In genomic region chr5:107665036-107665435, GRCh38 we compare ENCODE assay signal across 17 cellular contexts. TPM values are rescaled to one million over a fixed set of nuclear protein-coding genes. Genes with fewer than 3 reads are reported as not detected.
A peak's percentile ranks its signal among the peaks of the same experiment; 100 is the strongest.
DNase-seq lines count a peak whose midpoint lies in the region; FAIRE-seq and TF ChIP-seq lines count a peak whose summit lies in the region.
"Had no signal": no experiment of that assay in that cellular context is flagged by ENCODE, and none has a peak within 500 bp of the region (broad histone marks: within the 10 kb centered on the region; RNA-seq: fewer than 3 reads in every experiment).

No MANE protein-coding gene starts in this region.

- WGBS in H1 (ENCODE audit: extremely low coverage in 1 of 2, insufficient coverage in 1 of 2, insufficient read length in 1 of 2, insufficient replicate concordance in 2 of 2, low coverage in 1 of 2, low lambda C conversion rate in 2 of 2, missing lambda C conversion rate in 1 of 2), 2 experiments, result 76% methylated on average over 2 of the region's 2 CpGs; no CpG with 5 or more reads in 1 of the 2 experiments
- WGBS in neuronal stem cell (ENCODE audit: extremely low coverage in 2 of 2, insufficient read length in 2 of 2, insufficient replicate concordance in 1 of 2), 2 donors, result no CpG with 5 or more reads among the region's 2 CpGs

- H2AK5ac ChIP-seq in H1 (ENCODE audit: low read depth, low read length), result no peak overlapping the region
- no peak overlapping the region for H2AK5ac ChIP-seq in neuronal stem cell (ENCODE audit: low read depth, low read length)

- intact Hi-C loops in Calu3 (cut with micrococcal nuclease; ENCODE audit: unreplicated experiment), result loop anchor here (2.0 kb wide), 2 partner anchors 92 to 208 kb away; no protein-coding TSS in a partner anchor

- H3K27me3 Mint-ChIP-seq in Calu3 (ENCODE audit: unreplicated experiment), result no peaks in the 10 kb centered on the region
- H3K27me3 Mint-ChIP-seq in activated naive CD4-positive, alpha-beta T cell treated with anti-CD3 and anti-CD28 coated beads, Interleukin-2, amount 10 ng/mL, durations not matched to agents 7 days and 5 days, result peaks cover 26% of the 10 kb centered on the region

- H4K8ac ChIP-seq in H1 (ENCODE audit: extremely low read depth, insufficient read depth, low read length) (no peak overlapping the region), neuronal stem cell (ENCODE audit: low read depth, low read length) (no peak overlapping the region)

- BruUV-seq in Calu3 (replicated peaks; lab: Mats Ljungman, UMichigan), result no TSS peak

- H3K4me3 Mint-ChIP-seq in Calu3 (ENCODE audit: low read depth, unreplicated experiment), result peak overlapping the region; percentile 66
- H3K4me3 Mint-ChIP-seq in activated naive CD4-positive, alpha-beta T cell treated with anti-CD3 and anti-CD28 coated beads, Interleukin-2, amount 10 ng/mL, durations not matched to agents 7 days and 5 days, result no peak overlapping the region
- H3K4me3 Mint-ChIP-seq: CD8-positive, alpha-beta memory T cell had no signal

- no peak overlapping the region for H2BK20ac ChIP-seq in H1 (ENCODE audit: low read length)

- H3K9me3 ChIP-seq in H1 (ENCODE audit: insufficient read depth in 2 of 2, low read depth in 1 of 2, low read length in 1 of 2) (no peaks in the 10 kb centered on the region), neuronal stem cell (replicated peaks in 1 of 2; ENCODE audit: control insufficient read depth in 2 of 2, insufficient read depth in 1 of 2, low read depth in 1 of 2, low read length in 2 of 2) (peaks cover 0 to 3% of the 10 kb centered on the region in 2 donors)
- H3K9me3 ChIP-seq: BE2C had no signal

- H3K18ac ChIP-seq in H1 (ENCODE audit: extremely low read depth, low read length), result no peak overlapping the region
- H3K18ac ChIP-seq in neuronal stem cell (ENCODE audit: low read length), result no peak overlapping the region

- H3K4me2 ChIP-seq in H1 (ENCODE audit: insufficient read depth in 1 of 2, low read depth in 2 of 2, low read length in 2 of 2) (no peak overlapping the region), neuronal stem cell (ENCODE audit: insufficient read depth, low read length, poor library complexity, severe bottlenecking) (peak overlapping the region; percentile 47)

- H4K20me1 ChIP-seq in H1 (replicated peaks in 1 of 2; ENCODE audit: control insufficient read depth in 1 of 2, insufficient read depth in 2 of 2, low read length in 2 of 2), result no peaks in the 10 kb centered on the region

- TF ChIP-seq POLR2A in H1 (IDR thresholded peaks at IDR 0.05; ENCODE audit: control extremely low read depth in 1 of 2, low read depth in 2 of 2, low read length in 2 of 2), result no peak

- H3K36me3 Mint-ChIP-seq in Calu3 (ENCODE audit: insufficient read depth, unreplicated experiment), result peaks cover 84% of the 10 kb centered on the region
- H3K36me3 Mint-ChIP-seq in activated naive CD4-positive, alpha-beta T cell treated with anti-CD3 and anti-CD28 coated beads, Interleukin-2, amount 10 ng/mL, durations not matched to agents 7 days and 5 days, result no peaks in the 10 kb centered on the region
- H3K36me3 Mint-ChIP-seq: CD8-positive, alpha-beta memory T cell had no signal

- H3K79me1 ChIP-seq in H1 (ENCODE audit: low read depth, low read length) (no peaks in the 10 kb centered on the region; the same call in 1 of the 2 replicates), neuronal stem cell (ENCODE audit: low read depth, low read length) (no peaks in the 10 kb centered on the region)

- H3K9ac ChIP-seq in H1 (replicated peaks in 1 of 4; ENCODE audit: extremely low read depth in 1 of 4, low read depth in 3 of 4, low read length in 3 of 4) (no peak overlapping the region), neuronal stem cell (ENCODE audit: low read depth, low read length, poor library complexity) (no peak overlapping the region)

- H2BK15ac ChIP-seq in H1 (ENCODE audit: low read length) (no peak overlapping the region), neuronal stem cell (ENCODE audit: low read length) (no peak overlapping the region)

- H3K9me3 Mint-ChIP-seq in Calu3 (ENCODE audit: low read depth, unreplicated experiment), result no peaks in the 10 kb centered on the region
- no peaks in the 10 kb centered on the region for H3K9me3 Mint-ChIP-seq in activated naive CD4-positive, alpha-beta T cell treated with anti-CD3 and anti-CD28 coated beads, Interleukin-2, amount 10 ng/mL, durations not matched to agents 7 days and 5 days
- H3K9me3 Mint-ChIP-seq: CD8-positive, alpha-beta memory T cell had no signal

- no peak overlapping the region for H2BK12ac ChIP-seq in H1 (ENCODE audit: low read depth, low read length)
- no peak overlapping the region for H2BK12ac ChIP-seq in neuronal stem cell (ENCODE audit: low read length)

- H3K14ac ChIP-seq in H1 (ENCODE audit: insufficient read length) (no peak overlapping the region), neuronal stem cell (ENCODE audit: low read length) (no peak overlapping the region)

- no peak overlapping the region for H3K56ac ChIP-seq in H1 (replicated peaks; ENCODE audit: insufficient read length, low read depth, low read length)

- no peak overlapping the region for H3K23ac ChIP-seq in H1 (ENCODE audit: insufficient read length)
- H3K23ac ChIP-seq in neuronal stem cell (ENCODE audit: low read depth, low read length, poor library complexity), result no peak overlapping the region

- H3K4me3 ChIP-seq in LNCaP clone FGC (ENCODE audit: low read depth, low read length) (peak overlapping the region; percentile 87), H1 (ENCODE audit: extremely low read depth in 1 of 4, insufficient read depth in 2 of 4, low read depth in 3 of 4, low read length in 4 of 4) (no peak overlapping the region), neuronal stem cell (ENCODE audit: low read length in 2 of 2) (no peak overlapping the region)

- CTCF ChIA-PET in Calu3 (lab: Charles Lee), result interaction anchor here (1.1 to 1.2 kb wide), 2 partner anchors 196 to 277 kb away, joined by 3 read pairs; no protein-coding TSS in a partner anchor
- CTCF ChIA-PET in H1 (lab: Charles Lee; ENCODE audit: partially characterized antibody), result no interaction called here
- CTCF ChIA-PET in activated naive CD4-positive, alpha-beta T cell treated with anti-CD3 and anti-CD28 coated beads, Interleukin-2, amount 10 ng/mL, durations not matched to agents 7 days and 5 days (lab: Charles Lee), result interaction anchor here (0.7 to 1.0 kb wide), 3 partner anchors 9 to 15 kb away, joined by 3 to 4 read pairs (median 3); no protein-coding TSS in a partner anchor

- H3K4me1 Mint-ChIP-seq in Calu3 (ENCODE audit: low read depth, unreplicated experiment), result peaks cover 42% of the 10 kb centered on the region
- peaks cover 5% of the 10 kb centered on the region for H3K4me1 Mint-ChIP-seq in activated naive CD4-positive, alpha-beta T cell treated with anti-CD3 and anti-CD28 coated beads, Interleukin-2, amount 10 ng/mL, durations not matched to agents 7 days and 5 days

- H4K91ac ChIP-seq in H1 (replicated peaks; ENCODE audit: insufficient read length, low read length) (no peak overlapping the region), neuronal stem cell (ENCODE audit: low read depth, low read length, poor library complexity) (no peak overlapping the region)

- no peak for DNase-seq in Calu3
- DNase-seq in LNCaP clone FGC (ENCODE audit: low read depth), result no peak
- no peak for DNase-seq in H1 (ENCODE audit: low read depth in 1 of 2, low spot score in 2 of 2)
- DNase-seq in neuronal stem cell (ENCODE audit: low spot score), result no peak
- DNase-seq in nucleus accumbens (lab: John Stamatoyannopoulos, UW), result no peak
- DNase-seq in activated naive CD4-positive, alpha-beta T cell treated with anti-CD3 and anti-CD28 coated beads, Interleukin-2, amount 10 ng/mL, durations not matched to agents 7 days and 5 days, result no peak
- DNase-seq in activated CD4-positive, CD25-positive, alpha-beta regulatory T cell treated with anti-CD3 and anti-CD28 coated beads, Interleukin-2, amount 50 U/mL, for 72 hours, result no peak
- DNase-seq: BE2C; CD8-positive, alpha-beta memory T cell; DMS 273 treated with DMSO at 0.1 percent for 48 hours; IMR-90; NCI-H1048; NCI-H146; NCI-H2081 treated with DMSO at 0.1 percent for 48 hours; NCI-H446; NCI-H82; SHP77 treated with DMSO at 0.1 percent for 48 hours had no signal

- TF ChIP-seq RAD21 in H1 (IDR thresholded peaks at IDR 0.05 in 1 of 2, conservative IDR thresholded peaks at IDR 0.05 in 1 of 2; ENCODE audit: low read depth in 2 of 2, low read length in 2 of 2), result no peak

- H3K36me3 ChIP-seq in H1 (ENCODE audit: control insufficient read depth in 2 of 4, insufficient read depth in 4 of 4, low read length in 3 of 4) (peaks cover 0 to 3% (median 0%) of the 10 kb centered on the region in 4 experiments; a peak in 1 of 8 replicates), neuronal stem cell (replicated peaks in 1 of 2; ENCODE audit: control insufficient read depth in 2 of 2, insufficient read depth in 2 of 2, low read length in 2 of 2) (peaks cover 0 to 39% of the 10 kb centered on the region in 2 donors)
- H3K36me3 ChIP-seq: BE2C had no signal

- TF ChIP-seq CTCF in Calu3 (IDR thresholded peaks at IDR 0.05; ENCODE audit: unreplicated experiment), result no peak
- TF ChIP-seq CTCF in LNCaP clone FGC (IDR thresholded peaks at IDR 0.05; ENCODE audit: control insufficient read depth, extremely low read depth, insufficient read depth), result no peak
- TF ChIP-seq CTCF in H1 (IDR thresholded peaks at IDR 0.05; ENCODE audit: control extremely low read depth in 1 of 3, insufficient read depth in 1 of 3, low read depth in 1 of 3, low read length in 3 of 3), result no peak

- peak overlapping the region; percentile 89 for H3K27ac Mint-ChIP-seq in Calu3 (ENCODE audit: unreplicated experiment)
- no peak overlapping the region for H3K27ac Mint-ChIP-seq in activated naive CD4-positive, alpha-beta T cell treated with anti-CD3 and anti-CD28 coated beads, Interleukin-2, amount 10 ng/mL, durations not matched to agents 7 days and 5 days
- H3K27ac Mint-ChIP-seq: CD8-positive, alpha-beta memory T cell had no signal

- POLR2A ChIA-PET in H1 (lab: Charles Lee; ENCODE audit: partially characterized antibody), result no interaction called here

- H3K4ac ChIP-seq in H1 (replicated peaks; ENCODE audit: insufficient read length, low read depth, low read length), result no peak overlapping the region
- no peak overlapping the region for H3K4ac ChIP-seq in neuronal stem cell (ENCODE audit: low read length)

- H2AFZ ChIP-seq in H1 (ENCODE audit: low read length), result no peak overlapping the region
- H2AFZ ChIP-seq in neuronal stem cell (ENCODE audit: low read length), result no peak overlapping the region

- peaks cover 7% of the 10 kb centered on the region; the same call in 1 of the 2 replicates for H3K23me2 ChIP-seq in H1 (ENCODE audit: low read depth, low read length)

- H3K27ac ChIP-seq in H1 (ENCODE audit: low read depth, low read length) (no peak overlapping the region), neuronal stem cell (replicated peaks; ENCODE audit: low read length) (peak overlapping the region; percentile 34)

- FAIRE-seq in H1 (lab: Jason Lieb, UNC), result peak; percentile 13

- no peak overlapping the region for H4K5ac ChIP-seq in H1 (ENCODE audit: insufficient read length, low read depth, low read length)

- H2BK120ac ChIP-seq in H1 (replicated peaks; ENCODE audit: low read depth, low read length) (no peak overlapping the region), neuronal stem cell (ENCODE audit: low read depth, low read length) (no peak overlapping the region)

- TF ChIP-seq EP300 in H1 (IDR thresholded peaks at IDR 0.05; ENCODE audit: borderline replicate concordance in 1 of 2, low read depth in 2 of 2, low read length in 2 of 2), result no peak

- peaks cover 0 to 60% of the 10 kb centered on the region in 2 experiments; a peak in 3 of 4 replicates for H3K79me2 ChIP-seq in H1 (ENCODE audit: control insufficient read depth in 1 of 2, insufficient read depth in 2 of 2, low read length in 2 of 2)

- H3K27me3 ChIP-seq in H1 (replicated peaks in 1 of 4; ENCODE audit: control insufficient read depth in 3 of 4, extremely low read depth in 1 of 4, insufficient read depth in 3 of 4, low read length in 3 of 4) (peaks cover 0 to 14% (median 5%) of the 10 kb centered on the region in 4 experiments; a peak in 4 of 7 replicates), neuronal stem cell (ENCODE audit: control insufficient read depth in 3 of 3, insufficient read depth in 3 of 3, low read depth in 1 of 3, low read length in 3 of 3) (no peaks in the 10 kb centered on the region)
- H3K27me3 ChIP-seq: BE2C had no signal

- H3K4me1 ChIP-seq in H1 (replicated peaks in 1 of 4; ENCODE audit: control insufficient read depth in 3 of 4, insufficient read depth in 4 of 4, low read length in 3 of 4) (peaks cover 0 to 5% (median 1%) of the 10 kb centered on the region in 4 experiments; a peak in 3 of 7 replicates), neuronal stem cell (ENCODE audit: control insufficient read depth in 2 of 2, insufficient read depth in 1 of 2, low read depth in 1 of 2, low read length in 2 of 2) (peaks cover 6 to 44% of the 10 kb centered on the region in 2 donors)

- H2BK5ac ChIP-seq in H1 (ENCODE audit: low read depth, low read length) (no peak overlapping the region), neuronal stem cell (ENCODE audit: low read length) (no peak overlapping the region)

RNA-seq across cellular contexts. Expression of gene EFNA5, which starts 5.7 kb away (rescaled TPM):
- 172 and 216 TPM in 2 replicates for total RNA-seq in Calu3 (2022)
- total RNA-seq in H1 (2021; fragmentation: NEBNext Ultra II Directional; extraction: Animal tissue kit (Norgen Biotek cat#: 25700)), result 17.6 and 21.8 TPM in 2 replicates
- polyA plus RNA-seq in H1 (2011; rRNA removed), result 9.4 and 9.6 TPM in 2 replicates
- polyA plus RNA-seq in H1 (2011; cell fraction: cytosol; rRNA removed), result 3.6 TPM
- 4.9 TPM for polyA plus RNA-seq in H1 (2011; cell fraction: nucleus; rRNA removed)
- 10.0 to 11.0 TPM (median 10.1 TPM) in 4 replicates for polyA plus RNA-seq in H1 (2012, experiment 1 of 2)
- polyA plus RNA-seq in H1 (2012, experiment 2 of 2), result 20.6 TPM
- 7.2 TPM for polyA plus RNA-seq in H1 (2013, experiment 1 of 2)
- 11.3 TPM for polyA plus RNA-seq in H1 (2013, experiment 2 of 2)
- polyA minus RNA-seq in H1 (2011; rRNA and poly(A)+ RNA removed), result 12.1 and 20.3 TPM in 2 replicates
- 16.2 TPM for polyA minus RNA-seq in H1 (2011; cell fraction: cytosol; rRNA and poly(A)+ RNA removed)
- 37.6 TPM for polyA minus RNA-seq in H1 (2011; cell fraction: nucleus; rRNA and poly(A)+ RNA removed)
- polyA plus RNA-seq in neuronal stem cell (2013, experiment 1 of 2), result 128 TPM
- 138 TPM for polyA plus RNA-seq in neuronal stem cell (2013, experiment 2 of 2)
- total RNA-seq: CD8-positive, alpha-beta memory T cell had no signal
